In genomic region chr4:105990933-105991332, GRCh38 we compare ENCODE assay signal across 11 cellular contexts.
DNase-seq lines count a peak whose midpoint lies in the region; ATAC-seq and FAIRE-seq lines count a peak whose summit lies in the region.
"Had no signal": no experiment of that assay in that cellular context is flagged by ENCODE, and none has a peak within 500 bp of the region (broad histone marks: within the 10 kb centered on the region; RNA-seq: fewer than 3 reads in every experiment).

No MANE protein-coding gene starts in this region.

- no peaks in the 10 kb centered on the region for H3K27me3 Mint-ChIP-seq in activated T-cell treated with anti-CD3 and anti-CD28 coated beads, Interleukin-2, amount 50 U/mL, for 24 hours

- H3K4me1 Mint-ChIP-seq in activated T-cell treated with anti-CD3 and anti-CD28 coated beads, Interleukin-2, amount 50 U/mL, for 24 hours (ENCODE audit: low read depth): no peaks in the 10 kb centered on the region

- no peak overlapping the region for H3K4me3 Mint-ChIP-seq in activated T-cell treated with anti-CD3 and anti-CD28 coated beads, Interleukin-2, amount 50 U/mL, for 24 hours

- no peak overlapping the region for H3K27ac Mint-ChIP-seq in activated T-cell treated with anti-CD3 and anti-CD28 coated beads, Interleukin-2, amount 50 U/mL, for 24 hours

- H3K36me3 Mint-ChIP-seq in activated T-cell treated with anti-CD3 and anti-CD28 coated beads, Interleukin-2, amount 50 U/mL, for 24 hours (ENCODE audit: low read depth): no peaks in the 10 kb centered on the region

- no peak for FAIRE-seq in GM19239 (lab: Jason Lieb, UNC)

- H3K9me3 Mint-ChIP-seq in activated T-cell treated with anti-CD3 and anti-CD28 coated beads, Interleukin-2, amount 50 U/mL, for 24 hours: peaks cover 5% of the 10 kb centered on the region

- ATAC-seq in GM21360 (IDR thresholded peaks at IDR 0.05; ENCODE audit: unreplicated experiment): no peak

- DNase-seq in CMK (ENCODE audit: low read depth) (peak; percentile 24), OCI-M1 (lab: John Stamatoyannopoulos, UW) (peak; percentile 16), fibroblast of gingiva (ENCODE audit: low read depth) (peak; percentile 10), nucleus accumbens (lab: John Stamatoyannopoulos, UW) (peak in 38 of 56 donors; percentile 0 to 72 (median 24)), GM19239 (ENCODE audit: insufficient read length, low spot score) (no peak)
- DNase-seq in NK-92 treated with Interleukin-12 subunit alpha and Interleukin-12 subunit beta, amount 100 ng/mL, for 24 hours (lab: John Stamatoyannopoulos, UW): no peak
- no peak for DNase-seq in activated T-cell treated with anti-CD3 and anti-CD28 coated beads, Interleukin-2, amount 50 U/mL, for 24 hours
- DNase-seq: activated gamma-delta T cell treated with Interleukin-2 at 50 U/mL for 16 hours; NCI-H1436; stimulated activated CD4-positive, alpha-beta T cell treated with anti-CD3 and anti-CD28 coated beads, Interleukin-15, amount 100 ng/mL, for 24 hours had no signal

Comparison
In these comparisons a context has a peak if more than half of its experiments do, and no peak if none do; other contexts are left out.
1. DNase-seq: peak in CMK (single experiment), OCI-M1 (single experiment), fibroblast of gingiva (single experiment) and nucleus accumbens (38 of 56); none in GM19239 (single experiment), NK-92 treated with Interleukin-12 subunit alpha and Interleukin-12 subunit beta, amount 100 ng/mL, for 24 hours (single experiment) and activated T-cell treated with anti-CD3 and anti-CD28 coated beads, Interleukin-2, amount 50 U/mL, for 24 hours (single experiment).